Comparison of ENCODE assay signal across 31 cellular contexts in the genomic region with DNA sequence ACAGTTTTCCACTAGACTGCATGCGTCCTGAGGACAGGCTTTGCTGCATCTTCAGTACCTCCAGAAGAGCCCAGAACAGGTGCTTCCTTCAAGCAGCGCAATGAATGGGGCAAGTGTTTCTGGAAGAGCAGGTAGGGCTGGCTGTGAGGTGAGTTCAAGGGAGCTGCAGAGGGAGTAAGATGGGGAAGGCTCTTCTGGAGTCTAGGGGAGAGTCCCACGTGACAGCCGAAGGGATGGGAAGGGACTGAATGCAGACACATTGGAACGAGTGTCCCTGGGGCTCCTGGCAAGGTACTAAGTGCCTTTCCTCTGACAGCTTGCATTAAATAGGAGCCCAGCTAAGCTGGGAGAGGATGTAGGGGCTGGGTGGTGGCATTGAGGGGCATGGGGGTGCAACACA.
A peak's percentile ranks its signal among the peaks of the same experiment; 100 is the strongest.
DNase-seq lines count a peak whose midpoint lies in the region; ATAC-seq, FAIRE-seq and TF ChIP-seq lines count a peak whose summit lies in the region.
"Had no signal": no experiment of that assay in that cellular context is flagged by ENCODE, and none has a peak within 500 bp of the region (broad histone marks: within the 10 kb centered on the region; RNA-seq: fewer than 3 reads in every experiment).

No MANE protein-coding gene starts in this region.

- H2BK12ac ChIP-seq in H9 (ENCODE audit: insufficient read length, low read depth, low read length), result no peak overlapping the region
- no peak overlapping the region for H2BK12ac ChIP-seq in H1 (ENCODE audit: low read depth, low read length)

- H3K4ac ChIP-seq in H9 (ENCODE audit: low read depth, low read length), result no peak overlapping the region
- H3K4ac ChIP-seq in H1 (replicated peaks; ENCODE audit: insufficient read length, low read depth, low read length), result no peak overlapping the region

- POLR2A ChIA-PET in K562 (lab: Yijun Ruan, JAX) (interaction anchor here (0.7 kb wide), 2 partner anchors 20 to 94 kb away, joined by 3 read pairs; no protein-coding TSS in a partner anchor), H1 (lab: Charles Lee; ENCODE audit: partially characterized antibody) (no interaction called here)

- H3K4me1 Mint-ChIP-seq in H9, result peaks cover 2 to 4% of the 10 kb centered on the region in 2 experiments; a peak in 3 of 4 replicates

- no peak overlapping the region for H4K8ac ChIP-seq in H9 (replicated peaks; ENCODE audit: insufficient read length, low read depth, low read length)
- H4K8ac ChIP-seq in H1 (ENCODE audit: extremely low read depth, insufficient read depth, low read length), result no peak overlapping the region

- no peak overlapping the region for H3K4me3 ChIP-seq in K562
- H3K4me3 ChIP-seq in H1 (ENCODE audit: extremely low read depth in 1 of 4, insufficient read depth in 2 of 4, low read depth in 3 of 4, low read length in 4 of 4), result no peak overlapping the region
- H3K4me3 ChIP-seq in SJCRH30, result no peak overlapping the region
- H3K4me3 ChIP-seq: BLaER1, GM12878 had no signal

- no peaks in the 10 kb centered on the region for H3K9me1 ChIP-seq in K562 (ENCODE audit: control insufficient read depth, insufficient read depth, low read length)

- H2BK15ac ChIP-seq in H9 (ENCODE audit: low read depth, low read length) (no peak overlapping the region), H1 (ENCODE audit: low read length) (no peak overlapping the region)

- no peaks in the 10 kb centered on the region for H3K9me3 ChIP-seq in H9 (ENCODE audit: control insufficient read depth, low read depth, low read length)
- H3K9me3 ChIP-seq in K562 (replicated peaks; ENCODE audit: control insufficient read depth, insufficient read depth, low read depth, low read length), result no peaks in the 10 kb centered on the region
- no peaks in the 10 kb centered on the region for H3K9me3 ChIP-seq in H1 (ENCODE audit: insufficient read depth in 2 of 2, low read depth in 1 of 2, low read length in 1 of 2)
- no peaks in the 10 kb centered on the region for H3K9me3 ChIP-seq in SJCRH30 (replicated peaks)
- H3K9me3 ChIP-seq: BE2C, BLaER1 had no signal

- no peak for TF ChIP-seq EP300 in K562 (IDR thresholded peaks at IDR 0.05; ENCODE audit: low read length)
- TF ChIP-seq EP300 in H1 (IDR thresholded peaks at IDR 0.05; ENCODE audit: borderline replicate concordance in 1 of 2, low read depth in 2 of 2, low read length in 2 of 2), result no peak

- H3K14ac ChIP-seq in H9 (ENCODE audit: insufficient read depth, low read length), result no peak overlapping the region
- H3K14ac ChIP-seq in H1 (ENCODE audit: insufficient read length), result no peak overlapping the region

- no peak overlapping the region for H3K9ac ChIP-seq in H9 (ENCODE audit: extremely low read depth, insufficient read length, low read length)
- no peak overlapping the region for H3K9ac ChIP-seq in K562 (ENCODE audit: insufficient read depth in 1 of 2, low read depth in 2 of 2, low read length in 2 of 2)
- no peak overlapping the region for H3K9ac ChIP-seq in H1 (replicated peaks in 1 of 4; ENCODE audit: extremely low read depth in 1 of 4, low read depth in 3 of 4, low read length in 3 of 4)
- H3K9ac ChIP-seq: BLaER1 had no signal

- H3K18ac ChIP-seq in H9 (ENCODE audit: insufficient read length, low read depth, low read length) (no peak overlapping the region), H1 (ENCODE audit: extremely low read depth, low read length) (no peak overlapping the region)

- H2AFZ ChIP-seq in H9 (ENCODE audit: low read length) (no peak overlapping the region), K562 (ENCODE audit: low read depth, low read length) (no peak overlapping the region), H1 (ENCODE audit: low read length) (no peak overlapping the region)

- H2BK20ac ChIP-seq in H9 (ENCODE audit: low read depth, low read length, poor library complexity, severe bottlenecking), result no peak overlapping the region
- H2BK20ac ChIP-seq in H1 (ENCODE audit: low read length), result no peak overlapping the region

- H3K27me3 ChIP-seq in H9 (ENCODE audit: insufficient read depth, low read length), result no peaks in the 10 kb centered on the region
- H3K27me3 ChIP-seq in K562 (ENCODE audit: control insufficient read depth in 2 of 2, insufficient read depth in 2 of 2, low read length in 2 of 2), result no peaks in the 10 kb centered on the region; a peak in 1 of 5 replicates
- H3K27me3 ChIP-seq in H1 (replicated peaks in 1 of 4; ENCODE audit: control insufficient read depth in 3 of 4, extremely low read depth in 1 of 4, insufficient read depth in 3 of 4, low read length in 3 of 4), result no peaks in the 10 kb centered on the region
- H3K27me3 ChIP-seq in SJCRH30, result no peaks in the 10 kb centered on the region
- H3K27me3 ChIP-seq: BE2C, BLaER1 had no signal

- H3K36me3 Mint-ChIP-seq in H9 (ENCODE audit: insufficient read depth in 1 of 3, low read depth in 3 of 3), result no peaks in the 10 kb centered on the region
- H3K36me3 Mint-ChIP-seq: CD14-positive monocyte; CD4-positive, alpha-beta memory T cell; CD4-positive, CD25-positive, alpha-beta regulatory T cell; CD8-positive, alpha-beta memory T cell had no signal

- no CpG with 5 or more reads among the region's 5 CpGs for WGBS in H9 (ENCODE audit: extremely low coverage, insufficient read length, low lambda C conversion rate)
- WGBS in K562 (ENCODE audit: insufficient coverage, low coverage, missing lambda C conversion rate), result 1% methylated on average over 5 of the region's 5 CpGs
- WGBS in H1 (ENCODE audit: extremely low coverage in 1 of 2, insufficient coverage in 1 of 2, insufficient read length in 1 of 2, insufficient replicate concordance in 2 of 2, low coverage in 1 of 2, low lambda C conversion rate in 2 of 2, missing lambda C conversion rate in 1 of 2), 2 experiments, result 92% methylated on average over 5 of the region's 5 CpGs; no CpG with 5 or more reads in 1 of the 2 experiments

- H3K79me2 ChIP-seq in H9 (ENCODE audit: insufficient read depth, low read length), result no peaks in the 10 kb centered on the region
- H3K79me2 ChIP-seq in K562 (ENCODE audit: control insufficient read depth, insufficient read depth, low read length), result no peaks in the 10 kb centered on the region
- no peaks in the 10 kb centered on the region for H3K79me2 ChIP-seq in H1 (ENCODE audit: control insufficient read depth in 1 of 2, insufficient read depth in 2 of 2, low read length in 2 of 2)

- peak; percentile 12 for DNase-seq in H9
- DNase-seq in K562 (ENCODE audit: extremely low read depth in 1 of 4, low spot score in 3 of 4), result no peak
- peak in 1 of 2 experiments; percentile 19 for DNase-seq in H1 (ENCODE audit: low read depth in 1 of 2, low spot score in 2 of 2)
- peak; percentile 32 for DNase-seq in islet precursor cell
- DNase-seq in dermis blood vessel endothelial cell, result no peak
- DNase-seq in NCI-H1694 (lab: John Stamatoyannopoulos, UW), result no peak
- no peak for DNase-seq in SJCRH30
- DNase-seq: 8988T; ACHN; BE2C; C1 segment of cervical spinal cord; CD4-positive, alpha-beta memory T cell; CD4-positive, CD25-positive, alpha-beta regulatory T cell; CD8-positive, alpha-beta memory T cell; COR-L47; DMS 273 treated with DMSO at 0.1 percent for 48 hours; DMS153; DMS53; DMS79; DND-41; EL; GF-D8 had no signal

- TF ChIP-seq POLR2A in K562 (conservative IDR thresholded peaks at IDR 0.05) (no peak), H1 (IDR thresholded peaks at IDR 0.05; ENCODE audit: control extremely low read depth in 1 of 2, low read depth in 2 of 2, low read length in 2 of 2) (no peak)

- TF ChIP-seq RAD21 in K562 (CRISPR knock-in tag; conservative IDR thresholded peaks at IDR 0.05 in 1 of 2, IDR thresholded peaks at IDR 0.05 in 1 of 2), result no peak
- TF ChIP-seq RAD21 in H1 (IDR thresholded peaks at IDR 0.05 in 1 of 2, conservative IDR thresholded peaks at IDR 0.05 in 1 of 2; ENCODE audit: low read depth in 2 of 2, low read length in 2 of 2), result no peak

- no peaks in the 10 kb centered on the region; the same call in 1 of the 2 replicates for H3K27me3 Mint-ChIP-seq in H9 (ENCODE audit: low read depth)
- H3K27me3 Mint-ChIP-seq: CD4-positive, alpha-beta memory T cell; CD4-positive, CD25-positive, alpha-beta regulatory T cell had no signal

- no peak for TF ChIP-seq CTCF in H9 (conservative IDR thresholded peaks at IDR 0.05)
- TF ChIP-seq CTCF in K562 (IDR thresholded peaks at IDR 0.05 in 2 of 3, conservative IDR thresholded peaks at IDR 0.05 in 1 of 3; ENCODE audit: insufficient read depth in 2 of 3, low read depth in 1 of 3, low read length in 3 of 3), result no peak
- no peak for TF ChIP-seq CTCF in H1 (IDR thresholded peaks at IDR 0.05; ENCODE audit: control extremely low read depth in 1 of 3, insufficient read depth in 1 of 3, low read depth in 1 of 3, low read length in 3 of 3)

- H4K20me1 ChIP-seq in H9 (ENCODE audit: control insufficient read depth, insufficient read depth, insufficient read length), result no peaks in the 10 kb centered on the region
- H4K20me1 ChIP-seq in K562 (replicated peaks; ENCODE audit: control insufficient read depth, insufficient read depth, low read length), result no peaks in the 10 kb centered on the region
- H4K20me1 ChIP-seq in H1 (replicated peaks in 1 of 2; ENCODE audit: control insufficient read depth in 1 of 2, insufficient read depth in 2 of 2, low read length in 2 of 2), result no peaks in the 10 kb centered on the region
- H4K20me1 ChIP-seq: BLaER1 had no signal

- no peak overlapping the region for H3K56ac ChIP-seq in H9 (ENCODE audit: insufficient read length, low read depth, low read length)
- no peak overlapping the region for H3K56ac ChIP-seq in H1 (replicated peaks; ENCODE audit: insufficient read length, low read depth, low read length)

- FAIRE-seq in K562 (lab: Jason Lieb, UNC) (no peak), H1 (lab: Jason Lieb, UNC) (no peak)
- FAIRE-seq: A204.1, G401.6, GM12878, GM12892, GM18507, GM19239 had no signal

- no peak overlapping the region for H3K23ac ChIP-seq in H9 (ENCODE audit: insufficient read length, low read depth, low read length)
- H3K23ac ChIP-seq in H1 (ENCODE audit: insufficient read length), result no peak overlapping the region

- H3K79me1 ChIP-seq in H9 (ENCODE audit: insufficient read depth, low read depth, low read length, poor library complexity, severe bottlenecking) (no peaks in the 10 kb centered on the region), H1 (ENCODE audit: low read depth, low read length) (no peaks in the 10 kb centered on the region)

- H3K27ac Mint-ChIP-seq in H9, result peak overlapping the region in 1 of 3 experiments; percentile 84; a peak in 2 of 7 replicates
- H3K27ac Mint-ChIP-seq: CD14-positive monocyte; CD8-positive, alpha-beta memory T cell had no signal

- BruUV-seq in K562 (replicated peaks; lab: Mats Ljungman, UMichigan), result no TSS peak

- in situ Hi-C loops in K562 (cut with MboI), result no loop called here

- H4K5ac ChIP-seq in H9 (ENCODE audit: insufficient read length, low read depth, low read length) (no peak overlapping the region), H1 (ENCODE audit: insufficient read length, low read depth, low read length) (no peak overlapping the region)

- no peak overlapping the region for H3T11ph ChIP-seq in H9 (ENCODE audit: low read length)

- H3K4me2 ChIP-seq in H9 (ENCODE audit: insufficient read depth, insufficient read length, low read length) (no peak overlapping the region), K562 (ENCODE audit: insufficient read depth, low read length) (no peak overlapping the region), H1 (ENCODE audit: insufficient read depth in 1 of 2, low read depth in 2 of 2, low read length in 2 of 2) (no peak overlapping the region)
- H3K4me2 ChIP-seq: BLaER1 had no signal

- intact Hi-C loops in K562 (cut with micrococcal nuclease), result no loop called here

- no peak overlapping the region for H2AK5ac ChIP-seq in H9 (ENCODE audit: insufficient read length, low read length)
- 0 out of 2 replicates have a peak overlapping the region, but pooled peaks have one; percentile 75 for H2AK5ac ChIP-seq in H1 (ENCODE audit: low read depth, low read length)

- H3K4me3 Mint-ChIP-seq in H9, result no peak overlapping the region
- H3K4me3 Mint-ChIP-seq: CD14-positive monocyte; CD4-positive, CD25-positive, alpha-beta regulatory T cell; CD8-positive, alpha-beta memory T cell had no signal

- H2BK120ac ChIP-seq in H9 (ENCODE audit: low read depth, low read length, poor library complexity, severe bottlenecking) (no peak overlapping the region), H1 (replicated peaks; ENCODE audit: low read depth, low read length) (no peak overlapping the region)

- no peaks in the 10 kb centered on the region; a peak in 1 of 5 replicates for H3K9me3 Mint-ChIP-seq in H9
- H3K9me3 Mint-ChIP-seq: CD4-positive, CD25-positive, alpha-beta regulatory T cell; CD8-positive, alpha-beta memory T cell had no signal

- H3K27ac ChIP-seq in H9 (ENCODE audit: insufficient read length, low read depth, low read length) (no peak overlapping the region), K562 (ENCODE audit: extremely low read depth, low read depth, low read length) (no peak overlapping the region), H1 (ENCODE audit: low read depth, low read length) (no peak overlapping the region), SJCRH30 (no peak overlapping the region)
- H3K27ac ChIP-seq: BLaER1 had no signal

- H4K91ac ChIP-seq in H9 (ENCODE audit: insufficient read length, low read depth, low read length) (no peak overlapping the region), H1 (replicated peaks; ENCODE audit: insufficient read length, low read length) (no peak overlapping the region)

- H3K4me1 ChIP-seq in H9 (ENCODE audit: insufficient read depth, low read length) (no peaks in the 10 kb centered on the region), K562 (replicated peaks in 1 of 2; ENCODE audit: control insufficient read depth in 2 of 2, insufficient read depth in 2 of 2, low read length in 2 of 2) (no peaks in the 10 kb centered on the region), H1 (replicated peaks in 1 of 4; ENCODE audit: control insufficient read depth in 3 of 4, insufficient read depth in 4 of 4, low read length in 3 of 4) (no peaks in the 10 kb centered on the region), SJCRH30 (peaks cover 2% of the 10 kb centered on the region; the same call in 1 of the 2 replicates)
- H3K4me1 ChIP-seq: BE2C had no signal

- H2BK5ac ChIP-seq in H9 (ENCODE audit: insufficient read length, low read length), result no peak overlapping the region
- H2BK5ac ChIP-seq in H1 (ENCODE audit: low read depth, low read length), result no peak overlapping the region

- H3K36me3 ChIP-seq in K562 (ENCODE audit: control insufficient read depth, insufficient read depth, low read length), result no peaks in the 10 kb centered on the region
- H3K36me3 ChIP-seq in H1 (ENCODE audit: control insufficient read depth in 2 of 4, insufficient read depth in 4 of 4, low read length in 3 of 4), result no peaks in the 10 kb centered on the region
- H3K36me3 ChIP-seq in SJCRH30, result no peaks in the 10 kb centered on the region
- H3K36me3 ChIP-seq: BE2C, BLaER1 had no signal

- ATAC-seq in K562, result no peak
- ATAC-seq in GM18511 (IDR thresholded peaks at IDR 0.05; ENCODE audit: unreplicated experiment), result no peak
- ATAC-seq: GM12878 had no signal

- H3K23me2 ChIP-seq in H9 (ENCODE audit: insufficient read length, low read depth, low read length, poor library complexity, severe bottlenecking), result no peaks in the 10 kb centered on the region
- H3K23me2 ChIP-seq in H1 (ENCODE audit: low read depth, low read length), result peaks cover 1% of the 10 kb centered on the region; the same call in 1 of the 2 replicates

- CTCF ChIA-PET in K562 (lab: Yijun Ruan, JAX; ENCODE audit: low intra/inter-chr PET ratio), result no interaction called here
- CTCF ChIA-PET in H1 (lab: Charles Lee; ENCODE audit: partially characterized antibody), result no interaction called here

Comparison
In these comparisons a context has a peak if more than half of its experiments do, and no peak if none do; other contexts are left out.
1. DNase-seq: peak in H9 (single experiment) and islet precursor cell (single experiment); none in K562 (0 of 4), dermis blood vessel endothelial cell (single experiment), NCI-H1694 (single experiment) and SJCRH30 (0 of 2).